8 cellular contexts compared by ENCODE assay signal in the genomic region with DNA sequence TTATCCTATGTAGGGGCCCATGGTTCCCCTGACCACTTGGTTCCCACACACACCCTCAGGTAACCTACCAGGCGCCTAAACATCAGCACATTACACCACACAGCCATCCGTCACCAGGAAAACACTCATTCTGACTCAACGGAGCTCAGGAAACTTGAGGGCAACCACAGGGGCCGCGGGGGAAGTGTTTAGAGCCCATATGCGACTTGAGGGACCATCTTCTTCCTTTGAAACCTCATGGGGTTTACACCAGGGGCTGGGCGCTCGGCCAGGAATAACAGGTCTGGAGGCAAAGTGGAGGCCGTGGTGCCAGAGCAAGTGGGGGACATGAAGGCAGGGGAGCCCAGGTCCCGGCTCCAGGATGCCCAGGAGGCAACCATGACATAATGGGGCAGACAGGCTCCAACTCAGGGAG. TPM values are rescaled to one million over a fixed set of nuclear protein-coding genes. Genes with fewer than 3 reads are reported as not detected.
DNase-seq lines count a peak whose midpoint lies in the region.

No MANE protein-coding gene starts in this region.

- in situ Hi-C loops in Caki2 (cut with HindIII; ENCODE audit: low pct_unique_long_range_greater_than_20kb, low sequenced_read_pairs), result no loop called here

- DNase-seq in Caki2 (ENCODE audit: low read depth) (peak; percentile 79), NCI-H460 (ENCODE audit: extremely low read depth, low read depth) (peak; percentile 93), fibroblast of gingiva (ENCODE audit: low read depth) (peak; percentile 57), GM19240 (ENCODE audit: insufficient read length, low spot score) (no peak), NCI-H510A treated with DMSO at 0.1 percent for 48 hours (lab: John Stamatoyannopoulos, UW) (no peak), DMS153 treated with DMSO at 0.1 percent for 48 hours (lab: John Stamatoyannopoulos, UW; ENCODE audit: unreplicated experiment) (no peak)
- peak; percentile 62 for DNase-seq in activated CD8-positive, alpha-beta memory T cell treated with anti-CD3 and anti-CD28 coated beads, Interleukin-2, amount 50 U/mL, for 1 hour (ENCODE audit: extremely low read depth)
- peak; percentile 58 to 69 for DNase-seq in stimulated activated CD4-positive, alpha-beta T cell treated with anti-CD3 and anti-CD28 coated beads, Interleukin-2, amount 100 ng/mL, for 48 hours

RNA-seq across cellular contexts. Expression of a gene that starts 1.5 kb away (rescaled TPM):
- 8.5 and 25.7 TPM in 2 replicates for total RNA-seq in Caki2 (2014; rRNA removed; shearing (Covaris generic); ENCODE audit: low replicate concordance)
- 63.4 and 66.3 TPM in 2 replicates for total RNA-seq in NCI-H460 (2014; rRNA removed; shearing (Covaris generic))
- polyA plus RNA-seq in NCI-H460 (2014; cell fraction: nucleus; rRNA removed), result 179 and 191 TPM in 2 replicates

RNA-seq across cellular contexts. Expression of a gene that starts 20.6 kb away (rescaled TPM):
- total RNA-seq in Caki2 (2014; rRNA removed; shearing (Covaris generic); ENCODE audit: low replicate concordance), result 36.2 and 45.0 TPM in 2 replicates
- 9.6 and 10.7 TPM in 2 replicates for total RNA-seq in NCI-H460 (2014; rRNA removed; shearing (Covaris generic))
- 54.5 and 69.7 TPM in 2 replicates for polyA plus RNA-seq in NCI-H460 (2014; cell fraction: nucleus; rRNA removed)

RNA-seq across cellular contexts. Expression of a gene that starts 34.6 kb away (rescaled TPM):
- 110 and 151 TPM in 2 replicates for total RNA-seq in Caki2 (2014; rRNA removed; shearing (Covaris generic); ENCODE audit: low replicate concordance)
- 187 and 231 TPM in 2 replicates for total RNA-seq in NCI-H460 (2014; rRNA removed; shearing (Covaris generic))
- 84.2 and 85.7 TPM in 2 replicates for polyA plus RNA-seq in NCI-H460 (2014; cell fraction: nucleus; rRNA removed)

RNA-seq across cellular contexts. Expression of a gene that starts 34.7 kb away (rescaled TPM):
- total RNA-seq in Caki2 (2014; rRNA removed; shearing (Covaris generic); ENCODE audit: low replicate concordance), result 10.7 and 20.2 TPM in 2 replicates
- total RNA-seq in NCI-H460 (2014; rRNA removed; shearing (Covaris generic)), result 2.8 and 3.5 TPM in 2 replicates
- polyA plus RNA-seq in NCI-H460 (2014; cell fraction: nucleus; rRNA removed), result 2.7 and 3.5 TPM in 2 replicates

RNA-seq across cellular contexts. Expression of a gene that starts 50.4 kb away (rescaled TPM):
- 4.5 and 12.9 TPM in 2 replicates for total RNA-seq in Caki2 (2014; rRNA removed; shearing (Covaris generic); ENCODE audit: low replicate concordance)
- 3.6 and 5.4 TPM in 2 replicates for total RNA-seq in NCI-H460 (2014; rRNA removed; shearing (Covaris generic))
- 2.5 and 3.7 TPM in 2 replicates for polyA plus RNA-seq in NCI-H460 (2014; cell fraction: nucleus; rRNA removed)

Comparison
In these comparisons a context has a peak if more than half of its experiments do, and no peak if none do; other contexts are left out.
1. DNase-seq: peak in Caki2 (single experiment), NCI-H460 (single experiment), activated CD8-positive, alpha-beta memory T cell treated with anti-CD3 and anti-CD28 coated beads, Interleukin-2, amount 50 U/mL, for 1 hour (single experiment), fibroblast of gingiva (single experiment) and stimulated activated CD4-positive, alpha-beta T cell treated with anti-CD3 and anti-CD28 coated beads, Interleukin-2, amount 100 ng/mL, for 48 hours (2 of 2); none in GM19240 (single experiment), NCI-H510A treated with DMSO at 0.1 percent for 48 hours (single experiment) and DMS153 treated with DMSO at 0.1 percent for 48 hours (single experiment).